Comparison of ENCODE assay signal across 1 cellular context in the genomic region with DNA sequence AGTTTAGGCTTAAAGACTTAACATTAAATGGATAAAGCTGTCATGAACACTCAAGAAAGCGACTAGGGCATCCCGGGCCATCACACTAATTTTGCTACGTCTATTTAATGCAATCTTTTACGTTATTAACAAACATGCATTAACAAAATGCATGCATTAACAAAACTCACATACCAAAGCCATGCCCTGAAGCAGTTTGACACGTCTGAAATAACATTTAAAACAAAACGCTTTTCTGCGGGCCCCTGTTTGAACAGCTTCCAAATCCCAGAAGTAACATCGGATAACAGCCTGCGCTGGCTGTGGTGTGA.
TF ChIP-seq lines count a peak whose summit lies in the region.

No MANE protein-coding gene starts in this region.

TF ChIP-seq in liver, 16 proteins besides CTCF, POLR2A, EP300 and RAD21 (continued from another document):
- TF ChIP-seq, protein P1, sequence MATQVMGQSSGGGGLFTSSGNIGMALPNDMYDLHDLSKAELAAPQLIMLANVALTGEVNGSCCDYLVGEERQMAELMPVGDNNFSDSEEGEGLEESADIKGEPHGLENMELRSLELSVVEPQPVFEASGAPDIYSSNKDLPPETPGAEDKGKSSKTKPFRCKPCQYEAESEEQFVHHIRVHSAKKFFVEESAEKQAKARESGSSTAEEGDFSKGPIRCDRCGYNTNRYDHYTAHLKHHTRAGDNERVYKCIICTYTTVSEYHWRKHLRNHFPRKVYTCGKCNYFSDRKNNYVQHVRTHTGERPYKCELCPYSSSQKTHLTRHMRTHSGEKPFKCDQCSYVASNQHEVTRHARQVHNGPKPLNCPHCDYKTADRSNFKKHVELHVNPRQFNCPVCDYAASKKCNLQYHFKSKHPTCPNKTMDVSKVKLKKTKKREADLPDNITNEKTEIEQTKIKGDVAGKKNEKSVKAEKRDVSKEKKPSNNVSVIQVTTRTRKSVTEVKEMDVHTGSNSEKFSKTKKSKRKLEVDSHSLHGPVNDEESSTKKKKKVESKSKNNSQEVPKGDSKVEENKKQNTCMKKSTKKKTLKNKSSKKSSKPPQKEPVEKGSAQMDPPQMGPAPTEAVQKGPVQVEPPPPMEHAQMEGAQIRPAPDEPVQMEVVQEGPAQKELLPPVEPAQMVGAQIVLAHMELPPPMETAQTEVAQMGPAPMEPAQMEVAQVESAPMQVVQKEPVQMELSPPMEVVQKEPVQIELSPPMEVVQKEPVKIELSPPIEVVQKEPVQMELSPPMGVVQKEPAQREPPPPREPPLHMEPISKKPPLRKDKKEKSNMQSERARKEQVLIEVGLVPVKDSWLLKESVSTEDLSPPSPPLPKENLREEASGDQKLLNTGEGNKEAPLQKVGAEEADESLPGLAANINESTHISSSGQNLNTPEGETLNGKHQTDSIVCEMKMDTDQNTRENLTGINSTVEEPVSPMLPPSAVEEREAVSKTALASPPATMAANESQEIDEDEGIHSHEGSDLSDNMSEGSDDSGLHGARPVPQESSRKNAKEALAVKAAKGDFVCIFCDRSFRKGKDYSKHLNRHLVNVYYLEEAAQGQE (IDR thresholded peaks at IDR 0.05): no peak
- TF ChIP-seq HNF4G (IDR thresholded peaks at IDR 0.05) (no peak), JUND (IDR thresholded peaks at IDR 0.05) (no peak), SP1 (IDR thresholded peaks at IDR 0.05) (no peak), HNF4A (conservative IDR thresholded peaks at IDR 0.05) (no peak), RXRA (IDR thresholded peaks at IDR 0.05) (no peak), YY1 (IDR thresholded peaks at IDR 0.05) (no peak), EGR1 (IDR thresholded peaks at IDR 0.05; ENCODE audit: low read depth in 2 of 2) (no peak)
